ENCODE assay signal across 9 cellular contexts in the genomic region with DNA sequence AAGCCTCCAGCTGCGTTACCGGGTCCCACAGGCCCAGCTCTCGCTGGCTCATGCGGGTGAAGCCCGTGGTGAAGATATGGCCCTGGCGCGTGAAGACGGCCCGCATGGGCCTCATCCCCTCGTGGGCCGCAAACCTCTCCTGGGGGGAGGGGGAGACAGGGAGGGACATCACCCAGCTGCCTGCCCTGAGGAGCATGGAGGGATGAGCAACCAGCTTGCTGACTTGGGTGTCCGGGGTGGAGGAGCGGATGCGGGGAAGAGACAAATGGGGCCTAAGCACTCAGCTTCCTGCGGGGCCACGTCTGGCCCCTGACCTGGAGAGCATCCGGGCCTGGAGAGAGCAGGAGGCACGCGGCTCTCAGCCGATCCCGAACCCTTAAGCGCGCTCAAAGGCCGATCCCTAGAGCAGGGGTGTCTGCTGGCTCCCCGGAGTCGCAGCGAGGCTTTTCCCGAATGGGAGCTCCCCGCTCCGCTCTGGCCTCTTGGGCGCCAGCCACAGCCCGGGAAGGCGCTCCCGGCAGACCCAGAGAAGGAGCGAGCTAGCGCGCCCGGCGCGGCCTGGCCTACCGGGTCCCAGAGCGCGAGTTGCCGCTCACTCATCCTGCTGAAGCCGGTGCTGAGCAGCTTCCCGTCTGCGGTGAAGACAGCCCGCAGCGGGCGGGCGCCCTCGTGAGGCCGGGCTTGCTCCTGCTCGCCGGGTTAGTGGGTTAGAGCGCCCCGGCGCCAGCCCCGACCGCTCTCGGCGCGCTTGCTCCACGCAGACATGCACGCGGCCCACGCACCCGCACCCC. TPM values are rescaled to one million over a fixed set of nuclear protein-coding genes. Genes with fewer than 3 reads are reported as not detected.
DNase-seq lines count a peak whose midpoint lies in the region; ATAC-seq and TF ChIP-seq lines count a peak whose summit lies in the region.
"Had no signal": no experiment of that assay in that cellular context is flagged by ENCODE, and none has a peak within 500 bp of the region (broad histone marks: within the 10 kb centered on the region; RNA-seq: fewer than 3 reads in every experiment).

No MANE protein-coding gene starts in this region.

- peaks cover 23% of the 10 kb centered on the region for H3K4me1 ChIP-seq in Caco-2

- POLR2A ChIA-PET in Caco-2 (lab: Charles Lee), result interaction anchor here (1.7 kb wide), 1 partner anchor 24 kb away, joined by 6 read pairs; no protein-coding TSS in a partner anchor

- intact Hi-C loops in Caco-2 (cut with micrococcal nuclease; ENCODE audit: unreplicated experiment), result loop anchor here (2.0 to 5.0 kb wide), 2 partner anchors 37 to 160 kb away; no protein-coding TSS in a partner anchor
- intact Hi-C loops in activated T-helper 1 cell treated with anti-CD3 and anti-CD28 coated beads, Interleukin-12 subunit alpha, Interleukin-12 subunit beta, Interleukin-2, Interleukin-4 antibody, amounts not matched to agents 30 ng/mL and 10 ng/mL and 1 ng/mL, durations not matched to agents 14 hours and 24 hours and 36 hours (cut with micrococcal nuclease), result loop anchor here (1.0 to 10.0 kb wide), 6 partner anchors 49 to 497 kb away; partner anchors contain the start of genes NSRP1, SSH2 and TP53I13

- peak; percentile 1 for ATAC-seq in HG02973 (IDR thresholded peaks at IDR 0.05; ENCODE audit: unreplicated experiment)

- H3K27ac Mint-ChIP-seq in Caco-2 (ENCODE audit: unreplicated experiment) (peak overlapping the region; percentile 19), nephron (no peak overlapping the region)
- H3K27ac Mint-ChIP-seq in activated T-helper 1 cell treated with anti-CD3 and anti-CD28 coated beads, Interleukin-12 subunit alpha, Interleukin-12 subunit beta, Interleukin-2, Interleukin-4 antibody, amounts not matched to agents 30 ng/mL and 10 ng/mL and 1 ng/mL, durations not matched to agents 14 hours and 24 hours and 36 hours, result peak overlapping the region; percentile 66
- H3K27ac Mint-ChIP-seq in stimulated activated naive CD8-positive, alpha-beta T cell treated with anti-CD3 and anti-CD28 coated beads, Interleukin-15, Interleukin-2, amounts not matched to agents 100 ng/mL and 50 ng/mL, for 24 hours, result peak overlapping the region; percentile 89

- TF ChIP-seq CTCF in Caco-2 (IDR thresholded peaks at IDR 0.05; ENCODE audit: insufficient read depth in 1 of 2, low read depth in 1 of 2, low read length in 1 of 2, severe bottlenecking in 1 of 2, unreplicated experiment in 1 of 2) (peak; percentile 75 to 93), fibroblast of mammary gland (conservative IDR thresholded peaks at IDR 0.05; ENCODE audit: control insufficient read depth, insufficient read depth, low read depth, low read length) (peak; percentile 44), nephron (IDR thresholded peaks at IDR 0.05; ENCODE audit: unreplicated experiment in 3 of 3) (peak; percentile 33 to 57 (median 56))

- H3K4me3 Mint-ChIP-seq in Caco-2 (ENCODE audit: unreplicated experiment), result peak overlapping the region; percentile 87
- peak overlapping the region; percentile 81 for H3K4me3 Mint-ChIP-seq in activated T-helper 1 cell treated with anti-CD3 and anti-CD28 coated beads, Interleukin-12 subunit alpha, Interleukin-12 subunit beta, Interleukin-2, Interleukin-4 antibody, amounts not matched to agents 30 ng/mL and 10 ng/mL and 1 ng/mL, durations not matched to agents 14 hours and 24 hours and 36 hours
- peak overlapping the region in 2 of 3 experiments; percentile 16 to 80 for H3K4me3 Mint-ChIP-seq in nephron
- H3K4me3 Mint-ChIP-seq in stimulated activated naive CD8-positive, alpha-beta T cell treated with anti-CD3 and anti-CD28 coated beads, Interleukin-15, Interleukin-2, amounts not matched to agents 100 ng/mL and 50 ng/mL, for 24 hours, result peak overlapping the region; percentile 80

- no peaks in the 10 kb centered on the region for H3K9me3 ChIP-seq in Caco-2
- H3K9me3 ChIP-seq: SJSA1 had no signal

- peaks cover 6% of the 10 kb centered on the region for H3K36me3 Mint-ChIP-seq in Caco-2 (ENCODE audit: insufficient read depth, unreplicated experiment)
- no peaks in the 10 kb centered on the region for H3K36me3 Mint-ChIP-seq in activated T-helper 1 cell treated with anti-CD3 and anti-CD28 coated beads, Interleukin-12 subunit alpha, Interleukin-12 subunit beta, Interleukin-2, Interleukin-4 antibody, amounts not matched to agents 30 ng/mL and 10 ng/mL and 1 ng/mL, durations not matched to agents 14 hours and 24 hours and 36 hours (ENCODE audit: low read depth)
- H3K36me3 Mint-ChIP-seq in nephron (ENCODE audit: low read depth), result peaks cover 3% of the 10 kb centered on the region
- H3K36me3 Mint-ChIP-seq in stimulated activated naive CD8-positive, alpha-beta T cell treated with anti-CD3 and anti-CD28 coated beads, Interleukin-15, Interleukin-2, amounts not matched to agents 100 ng/mL and 50 ng/mL, for 24 hours (ENCODE audit: low read depth), result no peaks in the 10 kb centered on the region

- H3K9me3 Mint-ChIP-seq in Caco-2 (ENCODE audit: unreplicated experiment) (no peaks in the 10 kb centered on the region), nephron (no peaks in the 10 kb centered on the region)
- H3K9me3 Mint-ChIP-seq in activated T-helper 1 cell treated with anti-CD3 and anti-CD28 coated beads, Interleukin-12 subunit alpha, Interleukin-12 subunit beta, Interleukin-2, Interleukin-4 antibody, amounts not matched to agents 30 ng/mL and 10 ng/mL and 1 ng/mL, durations not matched to agents 14 hours and 24 hours and 36 hours, result no peaks in the 10 kb centered on the region
- H3K9me3 Mint-ChIP-seq in stimulated activated naive CD8-positive, alpha-beta T cell treated with anti-CD3 and anti-CD28 coated beads, Interleukin-15, Interleukin-2, amounts not matched to agents 100 ng/mL and 50 ng/mL, for 24 hours, result no peaks in the 10 kb centered on the region

- H3K27me3 ChIP-seq in Caco-2 (replicated peaks; ENCODE audit: control insufficient read depth, insufficient read depth, low read length), result peaks cover 8% of the 10 kb centered on the region

- peak overlapping the region; percentile 42 for H3K4me3 ChIP-seq in Caco-2 (ENCODE audit: low read depth, low read length)
- H3K4me3 ChIP-seq in fibroblast of mammary gland (ENCODE audit: control insufficient read depth, low read depth, low read length), result peak overlapping the region; percentile 13
- H3K4me3 ChIP-seq: SJSA1 had no signal

- CTCF ChIA-PET in Caco-2 (lab: Charles Lee), result interaction anchor here (0.6 to 5.2 kb wide), 37 partner anchors 8 to 887 kb away, joined by 3 to 69 read pairs (median 5); partner anchors contain the start of genes ABHD15, ANKRD13B and TP53I13

- BruUV-seq in Caco-2 (replicated peaks; lab: Mats Ljungman, UMichigan), result no TSS peak

- DNase-seq in Caco-2 (peak; percentile 81 to 89), NOMO-1 treated with dmso at 0.1 percent for 144 hours (lab: John Stamatoyannopoulos, UW; ENCODE audit: unreplicated experiment) (peak; percentile 78), fibroblast of mammary gland (ENCODE audit: low read depth) (peak; percentile 77), DMS114 treated with DMSO at 0.1 percent for 48 hours (lab: John Stamatoyannopoulos, UW; ENCODE audit: unreplicated experiment) (no peak)
- DNase-seq in activated T-helper 1 cell treated with anti-CD3 and anti-CD28 coated beads, Interleukin-12 subunit alpha, Interleukin-12 subunit beta, Interleukin-2, Interleukin-4 antibody, amounts not matched to agents 30 ng/mL and 10 ng/mL and 1 ng/mL, durations not matched to agents 14 hours and 24 hours and 36 hours (ENCODE audit: low spot score), result peak; percentile 86

- H3K4me1 Mint-ChIP-seq in Caco-2 (ENCODE audit: low read depth, unreplicated experiment) (peaks cover 9% of the 10 kb centered on the region), nephron (peaks cover 31% of the 10 kb centered on the region)
- peaks cover 42% of the 10 kb centered on the region for H3K4me1 Mint-ChIP-seq in activated T-helper 1 cell treated with anti-CD3 and anti-CD28 coated beads, Interleukin-12 subunit alpha, Interleukin-12 subunit beta, Interleukin-2, Interleukin-4 antibody, amounts not matched to agents 30 ng/mL and 10 ng/mL and 1 ng/mL, durations not matched to agents 14 hours and 24 hours and 36 hours (ENCODE audit: low read depth)
- peaks cover 56% of the 10 kb centered on the region for H3K4me1 Mint-ChIP-seq in stimulated activated naive CD8-positive, alpha-beta T cell treated with anti-CD3 and anti-CD28 coated beads, Interleukin-15, Interleukin-2, amounts not matched to agents 100 ng/mL and 50 ng/mL, for 24 hours (ENCODE audit: low read depth)

- H3K27me3 Mint-ChIP-seq in Caco-2 (ENCODE audit: insufficient read depth, unreplicated experiment), result peaks cover 5% of the 10 kb centered on the region
- peaks cover 8% of the 10 kb centered on the region for H3K27me3 Mint-ChIP-seq in activated T-helper 1 cell treated with anti-CD3 and anti-CD28 coated beads, Interleukin-12 subunit alpha, Interleukin-12 subunit beta, Interleukin-2, Interleukin-4 antibody, amounts not matched to agents 30 ng/mL and 10 ng/mL and 1 ng/mL, durations not matched to agents 14 hours and 24 hours and 36 hours (ENCODE audit: insufficient read depth)
- H3K27me3 Mint-ChIP-seq in nephron (ENCODE audit: low read depth), result peaks cover 86% of the 10 kb centered on the region
- H3K27me3 Mint-ChIP-seq in stimulated activated naive CD8-positive, alpha-beta T cell treated with anti-CD3 and anti-CD28 coated beads, Interleukin-15, Interleukin-2, amounts not matched to agents 100 ng/mL and 50 ng/mL, for 24 hours, result no peaks in the 10 kb centered on the region

- no peaks in the 10 kb centered on the region for H3K36me3 ChIP-seq in Caco-2 (ENCODE audit: control insufficient read depth, insufficient read depth, low read length)
- H3K36me3 ChIP-seq: SJSA1 had no signal

RNA-seq across cellular contexts. Expression of gene CORO6, which starts 5.0 kb away (rescaled TPM):
- 2.8 and 2.9 TPM in 2 replicates for total RNA-seq in Caco-2 (2022)
- 5.1 and 6.4 TPM in 2 replicates for total RNA-seq in activated T-helper 1 cell treated with anti-CD3 and anti-CD28 coated beads, Interleukin-12 subunit alpha, Interleukin-12 subunit beta, Interleukin-2, Interleukin-4 antibody, amounts not matched to agents 30 ng/mL and 10 ng/mL and 1 ng/mL, durations not matched to agents 14 hours and 24 hours and 36 hours

RNA-seq across cellular contexts. Expression of gene ANKRD13B, which starts 24.7 kb away (rescaled TPM):
- 7.7 and 10.4 TPM in 2 replicates for total RNA-seq in Caco-2 (2022)
- total RNA-seq in activated T-helper 1 cell treated with anti-CD3 and anti-CD28 coated beads, Interleukin-12 subunit alpha, Interleukin-12 subunit beta, Interleukin-2, Interleukin-4 antibody, amounts not matched to agents 30 ng/mL and 10 ng/mL and 1 ng/mL, durations not matched to agents 14 hours and 24 hours and 36 hours, result 45.8 and 46.2 TPM in 2 replicates

RNA-seq across cellular contexts. Expression of gene GIT1, which starts 28.2 kb away (rescaled TPM):
- 46.5 and 47.0 TPM in 2 replicates for total RNA-seq in Caco-2 (2022)
- 81.0 and 87.5 TPM in 2 replicates for total RNA-seq in activated T-helper 1 cell treated with anti-CD3 and anti-CD28 coated beads, Interleukin-12 subunit alpha, Interleukin-12 subunit beta, Interleukin-2, Interleukin-4 antibody, amounts not matched to agents 30 ng/mL and 10 ng/mL and 1 ng/mL, durations not matched to agents 14 hours and 24 hours and 36 hours

RNA-seq across cellular contexts. Expression of gene TP53I13, which starts 49.2 kb away (rescaled TPM):
- total RNA-seq in Caco-2 (2022), result 43.9 and 49.2 TPM in 2 replicates
- 67.4 and 71.8 TPM in 2 replicates for total RNA-seq in activated T-helper 1 cell treated with anti-CD3 and anti-CD28 coated beads, Interleukin-12 subunit alpha, Interleukin-12 subunit beta, Interleukin-2, Interleukin-4 antibody, amounts not matched to agents 30 ng/mL and 10 ng/mL and 1 ng/mL, durations not matched to agents 14 hours and 24 hours and 36 hours

RNA-seq across cellular contexts. Expression of gene ABHD15, which starts 50.8 kb away (rescaled TPM):
- 9.6 and 10.5 TPM in 2 replicates for total RNA-seq in Caco-2 (2022)
- total RNA-seq in activated T-helper 1 cell treated with anti-CD3 and anti-CD28 coated beads, Interleukin-12 subunit alpha, Interleukin-12 subunit beta, Interleukin-2, Interleukin-4 antibody, amounts not matched to agents 30 ng/mL and 10 ng/mL and 1 ng/mL, durations not matched to agents 14 hours and 24 hours and 36 hours, result 18.5 and 19.5 TPM in 2 replicates

Comparison
In these comparisons a context has a peak if more than half of its experiments do, and no peak if none do; other contexts are left out.
1. H3K27ac Mint-ChIP-seq: peak in Caco-2 (single experiment), activated T-helper 1 cell treated with anti-CD3 and anti-CD28 coated beads, Interleukin-12 subunit alpha, Interleukin-12 subunit beta, Interleukin-2, Interleukin-4 antibody, amounts not matched to agents 30 ng/mL and 10 ng/mL and 1 ng/mL, durations not matched to agents 14 hours and 24 hours and 36 hours (single experiment) and stimulated activated naive CD8-positive, alpha-beta T cell treated with anti-CD3 and anti-CD28 coated beads, Interleukin-15, Interleukin-2, amounts not matched to agents 100 ng/mL and 50 ng/mL, for 24 hours (single experiment); none in nephron (0 of 3).
2. Peak in every context shown above with its lines, with median percentiles within 50 percentile points of each other: H3K4me3 Mint-ChIP-seq and CTCF ChIP-seq.